In genomic region chr7:121440857-121441503, GRCh38 we compare ENCODE assay signal across 1 cellular context.
TF ChIP-seq lines count a peak whose summit lies in the region.

No MANE protein-coding gene starts in this region.

TF ChIP-seq in K562, 482 proteins besides CTCF, POLR2A, EP300 and RAD21 (continued from another document):
- TF ChIP-seq MGA (IDR thresholded peaks at IDR 0.05) (peak; percentile 12; the same call in 1 of the 2 replicates), BRF1 (IDR thresholded peaks at IDR 0.05; ENCODE audit: borderline replicate concordance, extremely low read depth, insufficient read length) (no peak), MEIS2 (IDR thresholded peaks at IDR 0.05; ENCODE audit: partially characterized antibody) (no peak), FOXM1 (IDR thresholded peaks at IDR 0.05; ENCODE audit: low read depth) (peak; percentile 24; the same call in 1 of the 2 replicates), FOXM1 (CRISPR knock-in tag; IDR thresholded peaks at IDR 0.05; ENCODE audit: low read depth) (no peak), NR4A1 (CRISPR knock-in tag; IDR thresholded peaks at IDR 0.05) (no peak), NR4A1 (tag; IDR thresholded peaks at IDR 0.05) (peak; percentile 76; the same call in 1 of the 2 replicates), ZNF592 (IDR thresholded peaks at IDR 0.05) (peak; percentile 69; the same call in 1 of the 2 replicates), DLX4 (CRISPR knock-in tag; IDR thresholded peaks at IDR 0.05) (no peak)
TF ChIP-seq in K562: peak in this region for 22.
